8 cellular contexts compared by ENCODE assay signal in genomic region chr1:246567258-246568235, GRCh38. TPM values are rescaled to one million over a fixed set of nuclear protein-coding genes. Genes with fewer than 3 reads are reported as not detected.
A peak's percentile ranks its signal among the peaks of the same experiment; 100 is the strongest.
DNase-seq lines count a peak whose midpoint lies in the region; ATAC-seq lines count a peak whose summit lies in the region.

No MANE protein-coding gene starts in this region.

- peaks cover 4% of the 10 kb centered on the region for H3K4me1 ChIP-seq in ES-I3 (ENCODE audit: insufficient read depth, low read length)
- H3K4me1 ChIP-seq in iPS-18a (ENCODE audit: control insufficient read depth, low read depth, low read length): peaks cover 7% of the 10 kb centered on the region

- peak overlapping the region; percentile 98 for H3K27ac Mint-ChIP-seq in activated naive CD8-positive, alpha-beta T cell treated with anti-CD3 and anti-CD28 coated beads for 36 hours
- peak overlapping the region; percentile 92 for H3K27ac Mint-ChIP-seq in stimulated activated memory B cell treated with anti-CD40 and anti-IgM and Interleukin-4, amounts not matched to agents 10 μg/mL and 1 μg/mL and 100 μg/mL, for 72 hours

- no peaks in the 10 kb centered on the region for H3K9me3 Mint-ChIP-seq in activated naive CD8-positive, alpha-beta T cell treated with anti-CD3 and anti-CD28 coated beads for 36 hours
- no peaks in the 10 kb centered on the region for H3K9me3 Mint-ChIP-seq in stimulated activated memory B cell treated with anti-CD40 and anti-IgM and Interleukin-4, amounts not matched to agents 10 μg/mL and 1 μg/mL and 100 μg/mL, for 72 hours

- H3K27me3 Mint-ChIP-seq in activated naive CD8-positive, alpha-beta T cell treated with anti-CD3 and anti-CD28 coated beads for 36 hours: no peaks in the 10 kb centered on the region
- H3K27me3 Mint-ChIP-seq in stimulated activated memory B cell treated with anti-CD40 and anti-IgM and Interleukin-4, amounts not matched to agents 10 μg/mL and 1 μg/mL and 100 μg/mL, for 72 hours: no peaks in the 10 kb centered on the region

- H3K36me3 Mint-ChIP-seq in activated naive CD8-positive, alpha-beta T cell treated with anti-CD3 and anti-CD28 coated beads for 36 hours: peaks cover 35% of the 10 kb centered on the region
- peaks cover 7% of the 10 kb centered on the region for H3K36me3 Mint-ChIP-seq in stimulated activated memory B cell treated with anti-CD40 and anti-IgM and Interleukin-4, amounts not matched to agents 10 μg/mL and 1 μg/mL and 100 μg/mL, for 72 hours

- peak overlapping the region; percentile 11 for H3K27ac ChIP-seq in iPS-18a (ENCODE audit: low read length)

- peak overlapping the region; percentile 100 for H3K4me3 Mint-ChIP-seq in activated naive CD8-positive, alpha-beta T cell treated with anti-CD3 and anti-CD28 coated beads for 36 hours
- H3K4me3 Mint-ChIP-seq in stimulated activated memory B cell treated with anti-CD40 and anti-IgM and Interleukin-4, amounts not matched to agents 10 μg/mL and 1 μg/mL and 100 μg/mL, for 72 hours: peak overlapping the region; percentile 100

- H3K36me3 ChIP-seq in ES-I3 (ENCODE audit: insufficient read depth, low read length) (peaks cover 4% of the 10 kb centered on the region), iPS-18a (ENCODE audit: control insufficient read depth, low read depth, low read length) (no peaks in the 10 kb centered on the region)

- peak; percentile 30 for DNase-seq in LoVo (ENCODE audit: low spot score)
- DNase-seq in activated naive CD8-positive, alpha-beta T cell treated with anti-CD3 and anti-CD28 coated beads for 36 hours: no peak

- H3K27me3 ChIP-seq in iPS-18a (ENCODE audit: control insufficient read depth, insufficient read depth, low read length): no peaks in the 10 kb centered on the region

- peak overlapping the region; percentile 96 for H3K4me3 ChIP-seq in iPS-18a (ENCODE audit: low read length)

- H3K9ac ChIP-seq in ES-I3 (ENCODE audit: low read depth, low read length) (peak overlapping the region; percentile 85), iPS-18a (ENCODE audit: low read length) (peak overlapping the region; percentile 77)

- H3K4me1 Mint-ChIP-seq in activated naive CD8-positive, alpha-beta T cell treated with anti-CD3 and anti-CD28 coated beads for 36 hours: peaks cover 41% of the 10 kb centered on the region
- H3K4me1 Mint-ChIP-seq in stimulated activated memory B cell treated with anti-CD40 and anti-IgM and Interleukin-4, amounts not matched to agents 10 μg/mL and 1 μg/mL and 100 μg/mL, for 72 hours: peaks cover 43% of the 10 kb centered on the region

- H3K9me3 ChIP-seq in ES-I3 (ENCODE audit: control insufficient read depth, insufficient read depth, low read length): no peaks in the 10 kb centered on the region
- no peaks in the 10 kb centered on the region for H3K9me3 ChIP-seq in iPS-18a (ENCODE audit: control insufficient read depth, low read depth, low read length)

- no peak for ATAC-seq in stimulated activated memory B cell treated with anti-CD40 and anti-IgM and Interleukin-4, amounts not matched to agents 10 μg/mL and 1 μg/mL and 100 μg/mL, for 72 hours
- no peak for ATAC-seq in GM21447 (IDR thresholded peaks at IDR 0.05; ENCODE audit: unreplicated experiment)
- no peak for ATAC-seq in GM19397 (IDR thresholded peaks at IDR 0.05; ENCODE audit: unreplicated experiment)
- ATAC-seq in GM19351 (IDR thresholded peaks at IDR 0.05; ENCODE audit: unreplicated experiment): no peak

RNA-seq across cellular contexts. Expression of gene CNST, which starts 1.3 kb away (rescaled TPM):
- total RNA-seq in activated naive CD8-positive, alpha-beta T cell treated with anti-CD3 and anti-CD28 coated beads for 36 hours: 10 to 100 TPM; 25.8 to 26.1 TPM

RNA-seq across cellular contexts. Expression of gene TFB2M, which starts 1.5 kb away (rescaled TPM):
- total RNA-seq in activated naive CD8-positive, alpha-beta T cell treated with anti-CD3 and anti-CD28 coated beads for 36 hours: 10 to 100 TPM; 33.1 to 35.9 TPM
